1 cellular context compared by ENCODE assay signal in genomic region chr5:146848133-146848532, GRCh38.
TF ChIP-seq lines count a peak whose summit lies in the region.

No MANE protein-coding gene starts in this region.

TF ChIP-seq in HepG2, 621 proteins besides CTCF, POLR2A, EP300 and RAD21 (continued from another document):
- TF ChIP-seq HNF1A (IDR thresholded peaks at IDR 0.05; ENCODE audit: low read depth) (peak; percentile 72), HNF1A (CRISPR knock-in tag; IDR thresholded peaks at IDR 0.05; ENCODE audit: borderline replicate concordance) (no peak; the same call in 1 of the 2 replicates), CEBPG (CRISPR knock-in tag; IDR thresholded peaks at IDR 0.05) (peak; percentile 25; the same call in 1 of the 2 replicates), NCOR1 (IDR thresholded peaks at IDR 0.05; ENCODE audit: borderline replicate concordance, low read length) (peak; percentile 46; the same call in 1 of the 2 replicates), CEBPB (IDR thresholded peaks at IDR 0.05; ENCODE audit: borderline replicate concordance, low read depth, low read length) (peak; percentile 70; the same call in 1 of the 2 replicates), ZNF770 (CRISPR knock-in tag; IDR thresholded peaks at IDR 0.05) (no peak), RFX5 (IDR thresholded peaks at IDR 0.05; ENCODE audit: low read depth, low read length) (no peak), ZNF350 (CRISPR knock-in tag; IDR thresholded peaks at IDR 0.05; ENCODE audit: borderline replicate concordance, low read depth) (no peak), HNF4A (CRISPR knock-in tag; IDR thresholded peaks at IDR 0.05) (peak; percentile 46; the same call in 1 of the 2 replicates)
